In the genomic region with DNA sequence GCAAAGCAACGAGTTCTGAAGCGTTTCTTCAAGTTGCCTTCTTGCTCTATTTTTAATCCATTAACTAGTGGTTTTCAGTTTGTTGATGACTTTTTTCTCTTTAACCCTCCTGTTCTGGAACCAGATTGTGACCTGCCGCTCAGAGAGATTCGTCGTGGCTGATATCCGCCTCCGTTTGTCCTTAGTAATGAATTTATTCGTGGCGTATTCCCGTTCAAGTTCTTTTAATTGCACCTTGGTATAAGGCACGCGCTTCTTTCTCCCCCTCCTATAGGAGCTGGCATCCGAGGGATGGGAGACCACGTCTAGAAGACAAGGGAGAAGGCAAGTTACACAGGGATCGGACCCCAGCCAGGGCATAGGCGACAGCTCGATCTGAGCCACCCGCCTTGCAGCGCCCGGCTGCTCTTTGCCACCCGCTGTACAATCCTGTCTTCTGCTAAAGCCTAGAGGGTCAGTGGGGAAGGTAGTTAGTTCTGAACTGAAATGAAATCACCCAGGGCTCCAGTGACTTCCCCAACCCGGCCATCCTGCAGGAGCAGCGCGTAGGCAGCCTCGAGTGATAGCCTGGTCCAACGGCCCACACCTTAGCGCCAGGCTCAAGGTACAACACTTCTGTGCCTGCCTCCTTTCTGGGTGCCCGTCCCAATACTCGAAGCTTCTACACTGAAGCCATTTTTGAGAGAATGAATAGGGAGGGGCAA, we compare ENCODE assay signal across 2 cellular contexts.
TF ChIP-seq lines count a peak whose summit lies in the region.

No MANE protein-coding gene starts in this region.

TF ChIP-seq in SK-N-SH treated with all-trans-retinoic acid at 6 μM for 48 hours, 23 proteins besides CTCF, POLR2A, EP300 and RAD21 (continued from another document):
- TF ChIP-seq OSR1 (CRISPR knock-in tag; IDR thresholded peaks at IDR 0.05) (no peak), BACH2 (CRISPR knock-in tag; IDR thresholded peaks at IDR 0.05; ENCODE audit: borderline replicate concordance) (no peak), ZC3H10 (CRISPR knock-in tag; IDR thresholded peaks at IDR 0.05) (no peak), ARNTL (CRISPR knock-in tag; IDR thresholded peaks at IDR 0.05; ENCODE audit: borderline replicate concordance, low read depth) (no peak), CSDC2 (CRISPR knock-in tag; IDR thresholded peaks at IDR 0.05) (peak; percentile 100), PPARA (CRISPR knock-in tag; IDR thresholded peaks at IDR 0.05; ENCODE audit: borderline replicate concordance) (no peak), ZFP3 (CRISPR knock-in tag; IDR thresholded peaks at IDR 0.05) (peak; percentile 42)
- TF ChIP-seq, protein P1, sequence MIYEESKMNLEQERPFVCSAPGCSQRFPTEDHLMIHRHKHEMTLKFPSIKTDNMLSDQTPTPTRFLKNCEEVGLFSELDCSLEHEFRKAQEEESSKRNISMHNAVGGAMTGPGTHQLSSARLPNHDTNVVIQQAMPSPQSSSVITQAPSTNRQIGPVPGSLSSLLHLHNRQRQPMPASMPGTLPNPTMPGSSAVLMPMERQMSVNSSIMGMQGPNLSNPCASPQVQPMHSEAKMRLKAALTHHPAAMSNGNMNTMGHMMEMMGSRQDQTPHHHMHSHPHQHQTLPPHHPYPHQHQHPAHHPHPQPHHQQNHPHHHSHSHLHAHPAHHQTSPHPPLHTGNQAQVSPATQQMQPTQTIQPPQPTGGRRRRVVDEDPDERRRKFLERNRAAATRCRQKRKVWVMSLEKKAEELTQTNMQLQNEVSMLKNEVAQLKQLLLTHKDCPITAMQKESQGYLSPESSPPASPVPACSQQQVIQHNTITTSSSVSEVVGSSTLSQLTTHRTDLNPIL (CRISPR knock-in tag; IDR thresholded peaks at IDR 0.05; ENCODE audit: low read depth), result no peak
- TF ChIP-seq, protein P2, sequence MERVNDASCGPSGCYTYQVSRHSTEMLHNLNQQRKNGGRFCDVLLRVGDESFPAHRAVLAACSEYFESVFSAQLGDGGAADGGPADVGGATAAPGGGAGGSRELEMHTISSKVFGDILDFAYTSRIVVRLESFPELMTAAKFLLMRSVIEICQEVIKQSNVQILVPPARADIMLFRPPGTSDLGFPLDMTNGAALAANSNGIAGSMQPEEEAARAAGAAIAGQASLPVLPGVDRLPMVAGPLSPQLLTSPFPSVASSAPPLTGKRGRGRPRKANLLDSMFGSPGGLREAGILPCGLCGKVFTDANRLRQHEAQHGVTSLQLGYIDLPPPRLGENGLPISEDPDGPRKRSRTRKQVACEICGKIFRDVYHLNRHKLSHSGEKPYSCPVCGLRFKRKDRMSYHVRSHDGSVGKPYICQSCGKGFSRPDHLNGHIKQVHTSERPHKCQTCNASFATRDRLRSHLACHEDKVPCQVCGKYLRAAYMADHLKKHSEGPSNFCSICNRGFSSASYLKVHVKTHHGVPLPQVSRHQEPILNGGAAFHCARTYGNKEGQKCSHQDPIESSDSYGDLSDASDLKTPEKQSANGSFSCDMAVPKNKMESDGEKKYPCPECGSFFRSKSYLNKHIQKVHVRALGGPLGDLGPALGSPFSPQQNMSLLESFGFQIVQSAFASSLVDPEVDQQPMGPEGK (CRISPR knock-in tag; IDR thresholded peaks at IDR 0.05; ENCODE audit: borderline replicate concordance), result no peak
- TF ChIP-seq, protein P3, sequence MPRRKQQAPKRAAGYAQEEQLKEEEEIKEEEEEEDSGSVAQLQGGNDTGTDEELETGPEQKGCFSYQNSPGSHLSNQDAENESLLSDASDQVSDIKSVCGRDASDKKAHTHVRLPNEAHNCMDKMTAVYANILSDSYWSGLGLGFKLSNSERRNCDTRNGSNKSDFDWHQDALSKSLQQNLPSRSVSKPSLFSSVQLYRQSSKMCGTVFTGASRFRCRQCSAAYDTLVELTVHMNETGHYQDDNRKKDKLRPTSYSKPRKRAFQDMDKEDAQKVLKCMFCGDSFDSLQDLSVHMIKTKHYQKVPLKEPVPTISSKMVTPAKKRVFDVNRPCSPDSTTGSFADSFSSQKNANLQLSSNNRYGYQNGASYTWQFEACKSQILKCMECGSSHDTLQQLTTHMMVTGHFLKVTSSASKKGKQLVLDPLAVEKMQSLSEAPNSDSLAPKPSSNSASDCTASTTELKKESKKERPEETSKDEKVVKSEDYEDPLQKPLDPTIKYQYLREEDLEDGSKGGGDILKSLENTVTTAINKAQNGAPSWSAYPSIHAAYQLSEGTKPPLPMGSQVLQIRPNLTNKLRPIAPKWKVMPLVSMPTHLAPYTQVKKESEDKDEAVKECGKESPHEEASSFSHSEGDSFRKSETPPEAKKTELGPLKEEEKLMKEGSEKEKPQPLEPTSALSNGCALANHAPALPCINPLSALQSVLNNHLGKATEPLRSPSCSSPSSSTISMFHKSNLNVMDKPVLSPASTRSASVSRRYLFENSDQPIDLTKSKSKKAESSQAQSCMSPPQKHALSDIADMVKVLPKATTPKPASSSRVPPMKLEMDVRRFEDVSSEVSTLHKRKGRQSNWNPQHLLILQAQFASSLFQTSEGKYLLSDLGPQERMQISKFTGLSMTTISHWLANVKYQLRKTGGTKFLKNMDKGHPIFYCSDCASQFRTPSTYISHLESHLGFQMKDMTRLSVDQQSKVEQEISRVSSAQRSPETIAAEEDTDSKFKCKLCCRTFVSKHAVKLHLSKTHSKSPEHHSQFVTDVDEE (CRISPR knock-in tag; IDR thresholded peaks at IDR 0.05), result peak; percentile 100

TF ChIP-seq in SK-N-SH, 30 proteins besides CTCF, POLR2A, EP300 and RAD21 (continued from another document):
- TF ChIP-seq FOXJ3 (CRISPR knock-in tag; IDR thresholded peaks at IDR 0.05), result no peak
- TF ChIP-seq NRF1 (IDR thresholded peaks at IDR 0.05; ENCODE audit: low read depth, low read length), result no peak
- no peak for TF ChIP-seq RCOR1 (IDR thresholded peaks at IDR 0.05; ENCODE audit: low read length)
